ENCODE assay signal across 1 cellular context in genomic region chr12:24561411-24561871, GRCh38.
TF ChIP-seq lines count a peak whose summit lies in the region.

No MANE protein-coding gene starts in this region.

TF ChIP-seq in HEK293, 187 proteins besides CTCF, POLR2A, EP300 and RAD21 (continued from another document):
- TF ChIP-seq ZBTB11 (tag by site-specific recombination; conservative IDR thresholded peaks at IDR 0.05; ENCODE audit: low read depth) = peak; percentile 47; the same call in 1 of the 2 replicates
TF ChIP-seq in HEK293: peak in this region for 8.
